Comparison of ENCODE assay signal across 18 cellular contexts in the genomic region with DNA sequence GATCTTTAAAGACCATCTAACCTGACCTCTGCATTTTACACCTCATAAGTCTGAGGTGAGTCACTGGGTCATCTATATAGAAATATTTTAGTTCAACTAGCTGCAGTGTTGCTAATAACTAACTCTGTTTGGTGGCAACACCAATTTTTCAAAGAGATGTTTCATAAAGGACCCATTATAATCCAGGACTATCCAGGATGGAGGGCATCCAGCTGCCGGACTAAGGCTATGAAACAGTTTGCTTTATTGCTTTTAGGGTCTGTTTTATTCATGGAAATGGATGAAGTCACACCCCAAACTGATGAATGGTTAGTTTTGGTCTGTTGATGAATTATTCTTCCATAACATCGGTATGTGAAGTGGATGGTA.
DNase-seq lines count a peak whose midpoint lies in the region; ATAC-seq and TF ChIP-seq lines count a peak whose summit lies in the region.
"Had no signal": no experiment of that assay in that cellular context is flagged by ENCODE, and none has a peak within 500 bp of the region (broad histone marks: within the 10 kb centered on the region; RNA-seq: fewer than 3 reads in every experiment).

No MANE protein-coding gene starts in this region.

- H3K27ac Mint-ChIP-seq in H9 (no peak overlapping the region), activated B cell treated with CpG ODN at 0.5 μM for 24 hours (no peak overlapping the region), MCF 10A (ENCODE audit: low read depth, unreplicated experiment) (no peak overlapping the region)

- TF ChIP-seq CTCF in H9 (conservative IDR thresholded peaks at IDR 0.05) (no peak), activated B cell treated with CpG ODN at 0.5 μM for 24 hours (IDR thresholded peaks at IDR 0.05) (no peak), MCF 10A (IDR thresholded peaks at IDR 0.05; ENCODE audit: unreplicated experiment) (no peak)

- no peaks in the 10 kb centered on the region for H3K4me1 ChIP-seq in H9 (ENCODE audit: insufficient read depth, low read length)

- intact Hi-C loops in activated B cell treated with CpG ODN at 0.5 μM for 24 hours (cut with micrococcal nuclease) (loop anchor here (5.0 to 10.0 kb wide), 2 partner anchors 252 to 345 kb away; no protein-coding TSS in a partner anchor), MCF 10A (cut with micrococcal nuclease) (loop anchor here (2.0 to 10.0 kb wide), 4 partner anchors 183 to 853 kb away; no protein-coding TSS in a partner anchor)

- H2AK5ac ChIP-seq in H9 (ENCODE audit: insufficient read length, low read length): no peak overlapping the region

- no peaks in the 10 kb centered on the region for H3K9me3 ChIP-seq in H9 (ENCODE audit: control insufficient read depth, low read depth, low read length)
- H3K9me3 ChIP-seq: A549 had no signal

- peaks cover 39% of the 10 kb centered on the region for H3K27me3 Mint-ChIP-seq in H9 (ENCODE audit: low read depth)
- no peaks in the 10 kb centered on the region for H3K27me3 Mint-ChIP-seq in activated B cell treated with CpG ODN at 0.5 μM for 24 hours
- H3K27me3 Mint-ChIP-seq in MCF 10A (ENCODE audit: insufficient read depth, unreplicated experiment): no peaks in the 10 kb centered on the region

- no peak overlapping the region for H4K5ac ChIP-seq in H9 (ENCODE audit: insufficient read length, low read depth, low read length)

- H3K79me1 ChIP-seq in H9 (ENCODE audit: insufficient read depth, low read depth, low read length, poor library complexity, severe bottlenecking): no peaks in the 10 kb centered on the region

- ATAC-seq in activated B cell treated with CpG ODN at 0.5 μM for 24 hours (ENCODE audit: low read depth): no peak

- CTCF ChIA-PET in activated B cell treated with CpG ODN at 0.5 μM for 24 hours (lab: Charles Lee) (interaction anchor here (1.2 kb wide), 1 partner anchor 241 kb away, joined by 3 read pairs; no protein-coding TSS in a partner anchor), MCF 10A (lab: Yijun Ruan, JAX) (interaction anchor here (0.7 to 2.7 kb wide), 11 partner anchors 10 to 853 kb away, joined by 3 to 13 read pairs (median 4); no protein-coding TSS in a partner anchor)

- no peak overlapping the region for H3K27ac ChIP-seq in H9 (ENCODE audit: insufficient read length, low read depth, low read length)

- H3K4ac ChIP-seq in H9 (ENCODE audit: low read depth, low read length): no peak overlapping the region

- H3K27me3 ChIP-seq in H9 (ENCODE audit: insufficient read depth, low read length): no peaks in the 10 kb centered on the region; the same call in none of the 2 replicates

- WGBS in H9 (ENCODE audit: extremely low coverage, insufficient read length, low lambda C conversion rate): no CpG with 5 or more reads among the region's 2 CpGs

- peak overlapping the region; percentile 83 for H3K4me2 ChIP-seq in H9 (ENCODE audit: insufficient read depth, insufficient read length, low read length)

- no peak overlapping the region for H2BK5ac ChIP-seq in H9 (ENCODE audit: insufficient read length, low read length)

- no peak overlapping the region for H3K23ac ChIP-seq in H9 (ENCODE audit: insufficient read length, low read depth, low read length)

- H3K14ac ChIP-seq in H9 (ENCODE audit: insufficient read depth, low read length): no peak overlapping the region

- no peak overlapping the region for H2BK15ac ChIP-seq in H9 (ENCODE audit: low read depth, low read length)

- no peak overlapping the region for H3K18ac ChIP-seq in H9 (ENCODE audit: insufficient read length, low read depth, low read length)

- peak overlapping the region; percentile 64 to 76; a peak in 2 of 5 replicates for H3K4me3 Mint-ChIP-seq in H9
- peak overlapping the region; percentile 16 for H3K4me3 Mint-ChIP-seq in activated B cell treated with CpG ODN at 0.5 μM for 24 hours
- H3K4me3 Mint-ChIP-seq in MCF 10A (ENCODE audit: unreplicated experiment): no peak overlapping the region

- peaks cover 3 to 6% of the 10 kb centered on the region in 2 experiments; a peak in 3 of 4 replicates for H3K4me1 Mint-ChIP-seq in H9
- peaks cover 8% of the 10 kb centered on the region for H3K4me1 Mint-ChIP-seq in activated B cell treated with CpG ODN at 0.5 μM for 24 hours
- peaks cover 6% of the 10 kb centered on the region for H3K4me1 Mint-ChIP-seq in MCF 10A (ENCODE audit: insufficient read depth, unreplicated experiment)

- no peak overlapping the region for H3K56ac ChIP-seq in H9 (ENCODE audit: insufficient read length, low read depth, low read length)

- POLR2A ChIA-PET in activated B cell treated with CpG ODN at 0.5 μM for 24 hours (lab: Charles Lee) (interaction anchor here (0.6 kb wide), 1 partner anchor 433 kb away, joined by 3 read pairs; no protein-coding TSS in a partner anchor), MCF 10A (lab: Yijun Ruan, JAX) (no interaction called here)

- no peaks in the 10 kb centered on the region for H4K20me1 ChIP-seq in H9 (ENCODE audit: control insufficient read depth, insufficient read depth, insufficient read length)

- no peak overlapping the region for H3K9ac ChIP-seq in H9 (ENCODE audit: extremely low read depth, insufficient read length, low read length)

- H2BK120ac ChIP-seq in H9 (ENCODE audit: low read depth, low read length, poor library complexity, severe bottlenecking): no peak overlapping the region

- H3T11ph ChIP-seq in H9 (ENCODE audit: low read length): no peak overlapping the region

- DNase-seq in COLO829 (ENCODE audit: low spot score): peak; percentile 94
- DNase-seq in H9: no peak
- no peak for DNase-seq in activated B cell treated with CpG ODN at 0.5 μM for 24 hours
- DNase-seq in kidney tubule cell (ENCODE audit: low spot score): peak; percentile 36
- no peak for DNase-seq in MCF 10A (ENCODE audit: unreplicated experiment)
- no peak for DNase-seq in NCI-H1092 treated with DMSO at 0.1 percent for 48 hours (lab: John Stamatoyannopoulos, UW)
- no peak for DNase-seq in epidermal melanocyte (ENCODE audit: insufficient read length, low spot score)
- DNase-seq in NCI-H510A (lab: John Stamatoyannopoulos, UW): no peak
- DNase-seq: CD4-positive, CD25-positive, alpha-beta regulatory T cell; GDM1; MM.1S; NCI-H1048; NCI-H1436; NCI-H187 treated with DMSO at 0.1 percent for 48 hours; NCI-H2107; NCI-H82; RPMI8226 had no signal

- no TSS peak for BruUV-seq in MCF 10A (replicated peaks; lab: Mats Ljungman, UMichigan)

- H3K36me3 Mint-ChIP-seq in H9 (ENCODE audit: insufficient read depth in 1 of 3, low read depth in 3 of 3) (no peaks in the 10 kb centered on the region), activated B cell treated with CpG ODN at 0.5 μM for 24 hours (ENCODE audit: low read depth) (no peaks in the 10 kb centered on the region), MCF 10A (ENCODE audit: insufficient read depth, unreplicated experiment) (no peaks in the 10 kb centered on the region)

- no peak overlapping the region for H4K91ac ChIP-seq in H9 (ENCODE audit: insufficient read length, low read depth, low read length)

- no peak overlapping the region for H2BK20ac ChIP-seq in H9 (ENCODE audit: low read depth, low read length, poor library complexity, severe bottlenecking)

- H3K23me2 ChIP-seq in H9 (ENCODE audit: insufficient read length, low read depth, low read length, poor library complexity, severe bottlenecking): no peaks in the 10 kb centered on the region

- H2AFZ ChIP-seq in H9 (ENCODE audit: low read length): no peak overlapping the region

- no peaks in the 10 kb centered on the region for H3K9me3 Mint-ChIP-seq in H9
- H3K9me3 Mint-ChIP-seq in activated B cell treated with CpG ODN at 0.5 μM for 24 hours: no peaks in the 10 kb centered on the region
- no peaks in the 10 kb centered on the region for H3K9me3 Mint-ChIP-seq in MCF 10A (ENCODE audit: unreplicated experiment)

- no peak overlapping the region for H2BK12ac ChIP-seq in H9 (ENCODE audit: insufficient read length, low read depth, low read length)

- no peaks in the 10 kb centered on the region for H3K79me2 ChIP-seq in H9 (ENCODE audit: insufficient read depth, low read length)

- H4K8ac ChIP-seq in H9 (replicated peaks; ENCODE audit: insufficient read length, low read depth, low read length): no peak overlapping the region

Comparison
In these comparisons a context has a peak if more than half of its experiments do, and no peak if none do; other contexts are left out.
1. DNase-seq: peak in COLO829 (single experiment) and kidney tubule cell (single experiment); none in H9 (single experiment), activated B cell treated with CpG ODN at 0.5 μM for 24 hours (single experiment), MCF 10A (single experiment), NCI-H1092 treated with DMSO at 0.1 percent for 48 hours (single experiment), epidermal melanocyte (single experiment) and NCI-H510A (single experiment).